ENCODE assay signal across 1 cellular context in genomic region chr9:111483862-111484563, GRCh38.
TF ChIP-seq lines count a peak whose summit lies in the region.

A gene with protein sequence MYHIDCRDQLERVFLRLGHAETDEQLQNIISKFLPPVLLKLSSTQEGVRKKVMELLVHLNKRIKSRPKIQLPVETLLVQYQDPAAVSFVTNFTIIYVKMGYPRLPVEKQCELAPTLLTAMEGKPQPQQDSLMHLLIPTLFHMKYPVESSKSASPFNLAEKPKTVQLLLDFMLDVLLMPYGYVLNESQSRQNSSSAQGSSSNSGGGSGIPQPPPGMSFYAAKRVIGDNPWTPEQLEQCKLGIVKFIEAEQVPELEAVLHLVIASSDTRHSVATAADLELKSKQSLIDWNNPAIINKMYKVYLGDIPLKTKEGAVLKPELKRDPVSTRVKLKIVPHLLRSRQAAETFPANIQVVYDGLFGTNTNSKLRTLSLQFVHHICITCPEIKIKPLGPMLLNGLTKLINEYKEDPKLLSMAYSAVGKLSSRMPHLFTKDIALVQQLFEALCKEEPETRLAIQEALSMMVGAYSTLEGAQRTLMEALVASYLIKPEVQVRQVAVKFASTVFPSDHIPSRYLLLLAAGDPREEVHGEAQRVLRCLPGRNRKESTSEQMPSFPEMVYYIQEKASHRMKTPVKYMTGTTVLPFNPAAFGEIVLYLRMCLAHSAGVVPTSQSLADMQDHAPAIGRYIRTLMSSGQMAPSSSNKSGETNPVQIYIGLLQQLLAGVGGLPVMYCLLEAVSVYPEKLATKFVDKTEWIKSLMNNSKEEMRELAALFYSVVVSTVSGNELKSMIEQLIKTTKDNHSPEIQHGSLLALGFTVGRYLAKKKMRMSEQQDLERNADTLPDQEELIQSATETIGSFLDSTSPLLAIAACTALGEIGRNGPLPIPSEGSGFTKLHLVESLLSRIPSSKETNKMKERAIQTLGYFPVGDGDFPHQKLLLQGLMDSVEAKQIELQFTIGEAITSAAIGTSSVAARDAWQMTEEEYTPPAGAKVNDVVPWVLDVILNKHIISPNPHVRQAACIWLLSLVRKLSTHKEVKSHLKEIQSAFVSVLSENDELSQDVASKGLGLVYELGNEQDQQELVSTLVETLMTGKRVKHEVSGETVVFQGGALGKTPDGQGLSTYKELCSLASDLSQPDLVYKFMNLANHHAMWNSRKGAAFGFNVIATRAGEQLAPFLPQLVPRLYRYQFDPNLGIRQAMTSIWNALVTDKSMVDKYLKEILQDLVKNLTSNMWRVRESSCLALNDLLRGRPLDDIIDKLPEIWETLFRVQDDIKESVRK (N-terminal part only) (minus strand): TSS chr9:111484383. CDS start chr9:111472918, 11,465 bp downstream.

TF ChIP-seq in K562, 482 proteins besides CTCF, POLR2A, EP300 and RAD21 (continued from another document and continues in another):
- TF ChIP-seq VEZF1 (CRISPR knock-in tag; IDR thresholded peaks at IDR 0.05) (peak; percentile 98), ZNF609 (CRISPR knock-in tag; IDR thresholded peaks at IDR 0.05; ENCODE audit: borderline replicate concordance) (no peak), SREBF1 (IDR thresholded peaks at IDR 0.05; ENCODE audit: borderline replicate concordance, low read depth, low read length) (no peak), HCFC1 (IDR thresholded peaks at IDR 0.05; ENCODE audit: low read depth, low read length) (peak; percentile 45; the same call in 1 of the 2 replicates), SRF (CRISPR knock-in tag; IDR thresholded peaks at IDR 0.05) (peak in 1 of 2 experiments; percentile 34; a peak in 1 of 4 replicates), MAZ (CRISPR knock-in tag; conservative IDR thresholded peaks at IDR 0.05 in 1 of 2, IDR thresholded peaks at IDR 0.05 in 1 of 2) (peak; percentile 71 to 80), SNIP1 (IDR thresholded peaks at IDR 0.05; ENCODE audit: low read depth) (no peak), DNMT1 (IDR thresholded peaks at IDR 0.05) (no peak), ETV5 (CRISPR knock-in tag; IDR thresholded peaks at IDR 0.05; ENCODE audit: low read depth) (no peak), CSDE1 (IDR thresholded peaks at IDR 0.05) (no peak), ZNF717 (CRISPR knock-in tag; IDR thresholded peaks at IDR 0.05) (no peak), FOXP1 (CRISPR knock-in tag; IDR thresholded peaks at IDR 0.05) (peak; percentile 83), SNRNP70 (optimal IDR thresholded peaks at IDR 0.05; ENCODE audit: low read depth, low read length) (no peak), ZFX (CRISPR knock-in tag; IDR thresholded peaks at IDR 0.05) (peak; percentile 91), XRCC3 (IDR thresholded peaks at IDR 0.05) (no peak), ARID2 (IDR thresholded peaks at IDR 0.05) (0 out of 2 replicates have a peak, but pooled peaks have one; percentile 26), BACH1 (tag; IDR thresholded peaks at IDR 0.05) (no peak), GABPA (tag; conservative IDR thresholded peaks at IDR 0.05; ENCODE audit: low read depth) (0 out of 2 replicates have a peak, but pooled peaks have one; percentile 41), RBM17 (IDR thresholded peaks at IDR 0.05; ENCODE audit: borderline replicate concordance, low read depth, low read length) (no peak), JUND (IDR thresholded peaks at IDR 0.05; ENCODE audit: borderline replicate concordance, low read depth, low read length) (peak; percentile 79), JUND (tag; IDR thresholded peaks at IDR 0.05; ENCODE audit: borderline replicate concordance, low read depth, low read length) (peak; percentile 26; the same call in 1 of the 3 replicates), L3MBTL2 (IDR thresholded peaks at IDR 0.05) (peak; percentile 75), CBFA2T3 (IDR thresholded peaks at IDR 0.05) (peak; percentile 25; the same call in 1 of the 2 replicates), SMARCE1 (IDR thresholded peaks at IDR 0.05) (peak; percentile 73), NR2F6 (CRISPR knock-in tag; IDR thresholded peaks at IDR 0.05) (no peak), CTCFL (IDR thresholded peaks at IDR 0.05; ENCODE audit: borderline replicate concordance, insufficient read depth, low read depth, low read length, poor library complexity, severe bottlenecking) (no peak), STAT5B (CRISPR knock-in tag; IDR thresholded peaks at IDR 0.05) (no peak), SAFB (IDR thresholded peaks at IDR 0.05; ENCODE audit: borderline replicate concordance, low read depth, low read length) (peak; percentile 67; the same call in 1 of the 2 replicates), CBX2 (IDR thresholded peaks at IDR 0.05; ENCODE audit: insufficient read depth, low read length, poor library complexity, severe bottlenecking) (no peak), ETS2 (tag; IDR thresholded peaks at IDR 0.05; ENCODE audit: borderline replicate concordance, poor library complexity, severe bottlenecking) (no peak), RBFOX2 (IDR thresholded peaks at IDR 0.05; ENCODE audit: low read depth, low read length) (peak; percentile 94), ESRRA (IDR thresholded peaks at IDR 0.05; ENCODE audit: borderline replicate concordance, low read depth) (0 out of 2 replicates have a peak, but pooled peaks have one; percentile 14), POLR2H (tag; IDR thresholded peaks at IDR 0.05; ENCODE audit: low read depth) (0 out of 2 replicates have a peak, but pooled peaks have one; percentile 6), ARID1B (IDR thresholded peaks at IDR 0.05) (peak; percentile 57; the same call in 1 of the 2 replicates), HMG20A (CRISPR knock-in tag; conservative IDR thresholded peaks at IDR 0.05) (no peak)
- TF ChIP-seq, protein P1, sequence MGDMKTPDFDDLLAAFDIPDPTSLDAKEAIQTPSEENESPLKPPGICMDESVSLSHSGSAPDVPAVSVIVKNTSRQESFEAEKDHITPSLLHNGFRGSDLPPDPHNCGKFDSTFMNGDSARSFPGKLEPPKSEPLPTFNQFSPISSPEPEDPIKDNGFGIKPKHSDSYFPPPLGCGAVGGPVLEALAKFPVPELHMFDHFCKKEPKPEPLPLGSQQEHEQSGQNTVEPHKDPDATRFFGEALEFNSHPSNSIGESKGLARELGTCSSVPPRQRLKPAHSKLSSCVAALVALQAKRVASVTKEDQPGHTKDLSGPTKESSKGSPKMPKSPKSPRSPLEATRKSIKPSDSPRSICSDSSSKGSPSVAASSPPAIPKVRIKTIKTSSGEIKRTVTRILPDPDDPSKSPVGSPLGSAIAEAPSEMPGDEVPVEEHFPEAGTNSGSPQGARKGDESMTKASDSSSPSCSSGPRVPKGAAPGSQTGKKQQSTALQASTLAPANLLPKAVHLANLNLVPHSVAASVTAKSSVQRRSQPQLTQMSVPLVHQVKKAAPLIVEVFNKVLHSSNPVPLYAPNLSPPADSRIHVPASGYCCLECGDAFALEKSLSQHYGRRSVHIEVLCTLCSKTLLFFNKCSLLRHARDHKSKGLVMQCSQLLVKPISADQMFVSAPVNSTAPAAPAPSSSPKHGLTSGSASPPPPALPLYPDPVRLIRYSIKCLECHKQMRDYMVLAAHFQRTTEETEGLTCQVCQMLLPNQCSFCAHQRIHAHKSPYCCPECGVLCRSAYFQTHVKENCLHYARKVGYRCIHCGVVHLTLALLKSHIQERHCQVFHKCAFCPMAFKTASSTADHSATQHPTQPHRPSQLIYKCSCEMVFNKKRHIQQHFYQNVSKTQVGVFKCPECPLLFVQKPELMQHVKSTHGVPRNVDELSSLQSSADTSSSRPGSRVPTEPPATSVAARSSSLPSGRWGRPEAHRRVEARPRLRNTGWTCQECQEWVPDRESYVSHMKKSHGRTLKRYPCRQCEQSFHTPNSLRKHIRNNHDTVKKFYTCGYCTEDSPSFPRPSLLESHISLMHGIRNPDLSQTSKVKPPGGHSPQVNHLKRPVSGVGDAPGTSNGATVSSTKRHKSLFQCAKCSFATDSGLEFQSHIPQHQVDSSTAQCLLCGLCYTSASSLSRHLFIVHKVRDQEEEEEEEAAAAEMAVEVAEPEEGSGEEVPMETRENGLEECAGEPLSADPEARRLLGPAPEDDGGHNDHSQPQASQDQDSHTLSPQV (IDR thresholded peaks at IDR 0.05) = 0 out of 2 replicates have a peak, but pooled peaks have one; percentile 28
- TF ChIP-seq, protein P2, sequence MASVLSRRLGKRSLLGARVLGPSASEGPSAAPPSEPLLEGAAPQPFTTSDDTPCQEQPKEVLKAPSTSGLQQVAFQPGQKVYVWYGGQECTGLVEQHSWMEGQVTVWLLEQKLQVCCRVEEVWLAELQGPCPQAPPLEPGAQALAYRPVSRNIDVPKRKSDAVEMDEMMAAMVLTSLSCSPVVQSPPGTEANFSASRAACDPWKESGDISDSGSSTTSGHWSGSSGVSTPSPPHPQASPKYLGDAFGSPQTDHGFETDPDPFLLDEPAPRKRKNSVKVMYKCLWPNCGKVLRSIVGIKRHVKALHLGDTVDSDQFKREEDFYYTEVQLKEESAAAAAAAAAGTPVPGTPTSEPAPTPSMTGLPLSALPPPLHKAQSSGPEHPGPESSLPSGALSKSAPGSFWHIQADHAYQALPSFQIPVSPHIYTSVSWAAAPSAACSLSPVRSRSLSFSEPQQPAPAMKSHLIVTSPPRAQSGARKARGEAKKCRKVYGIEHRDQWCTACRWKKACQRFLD (CRISPR knock-in tag; IDR thresholded peaks at IDR 0.05) = 0 out of 2 replicates have a peak, but pooled peaks have one; percentile 37
- TF ChIP-seq, protein P3, sequence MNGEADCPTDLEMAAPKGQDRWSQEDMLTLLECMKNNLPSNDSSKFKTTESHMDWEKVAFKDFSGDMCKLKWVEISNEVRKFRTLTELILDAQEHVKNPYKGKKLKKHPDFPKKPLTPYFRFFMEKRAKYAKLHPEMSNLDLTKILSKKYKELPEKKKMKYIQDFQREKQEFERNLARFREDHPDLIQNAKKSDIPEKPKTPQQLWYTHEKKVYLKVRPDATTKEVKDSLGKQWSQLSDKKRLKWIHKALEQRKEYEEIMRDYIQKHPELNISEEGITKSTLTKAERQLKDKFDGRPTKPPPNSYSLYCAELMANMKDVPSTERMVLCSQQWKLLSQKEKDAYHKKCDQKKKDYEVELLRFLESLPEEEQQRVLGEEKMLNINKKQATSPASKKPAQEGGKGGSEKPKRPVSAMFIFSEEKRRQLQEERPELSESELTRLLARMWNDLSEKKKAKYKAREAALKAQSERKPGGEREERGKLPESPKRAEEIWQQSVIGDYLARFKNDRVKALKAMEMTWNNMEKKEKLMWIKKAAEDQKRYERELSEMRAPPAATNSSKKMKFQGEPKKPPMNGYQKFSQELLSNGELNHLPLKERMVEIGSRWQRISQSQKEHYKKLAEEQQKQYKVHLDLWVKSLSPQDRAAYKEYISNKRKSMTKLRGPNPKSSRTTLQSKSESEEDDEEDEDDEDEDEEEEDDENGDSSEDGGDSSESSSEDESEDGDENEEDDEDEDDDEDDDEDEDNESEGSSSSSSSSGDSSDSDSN (IDR thresholded peaks at IDR 0.05; ENCODE audit: borderline replicate concordance in 1 of 2, low read depth in 2 of 2, low read length in 2 of 2) = peak; percentile 77 to 86; a peak in 3 of 4 replicates
